8 cellular contexts compared by ENCODE assay signal in genomic region chr4:26858035-26858918, GRCh38. TPM values are rescaled to one million over a fixed set of nuclear protein-coding genes. Genes with fewer than 3 reads are reported as not detected.
DNase-seq lines count a peak whose midpoint lies in the region; ATAC-seq, FAIRE-seq and TF ChIP-seq lines count a peak whose summit lies in the region.

No MANE protein-coding gene starts in this region.

- WGBS in heart right ventricle, 2 donors, result 11 to 13% methylated on average over 17 of the region's 17 CpGs
- WGBS in HepG2 (ENCODE audit: low lambda C conversion rate), result 3% methylated on average over 17 of the region's 17 CpGs
- WGBS in tibial nerve, 2 donors, result 6 to 10% methylated on average over 17 of the region's 17 CpGs

- peak overlapping the region; percentile 92 for H3K4me3 Mint-ChIP-seq in activated naive CD8-positive, alpha-beta T cell treated with anti-CD3 and anti-CD28 coated beads, Interleukin-2, amount 50 U/mL, for 24 hours

- no peak for TF ChIP-seq EP300 in HepG2 (IDR thresholded peaks at IDR 0.05; ENCODE audit: low read depth in 2 of 2, low read length in 2 of 2)
- TF ChIP-seq EP300 in HepG2 (CRISPR knock-in tag; IDR thresholded peaks at IDR 0.05; ENCODE audit: borderline replicate concordance), result no peak
- TF ChIP-seq EP300 in tibial nerve (IDR thresholded peaks at IDR 0.05), result no peak

- H3K27me3 Mint-ChIP-seq in activated naive CD8-positive, alpha-beta T cell treated with anti-CD3 and anti-CD28 coated beads, Interleukin-2, amount 50 U/mL, for 24 hours, result no peaks in the 10 kb centered on the region

- H3K9ac ChIP-seq in HepG2 (ENCODE audit: insufficient read depth, low read depth, low read length), result peak overlapping the region; percentile 76

- TF ChIP-seq RAD21 in HepG2 (CRISPR knock-in tag; IDR thresholded peaks at IDR 0.05), result no peak

- peak; percentile 26 for FAIRE-seq in HepG2 (lab: Jason Lieb, UNC)

- H3K9me3 Mint-ChIP-seq in activated naive CD8-positive, alpha-beta T cell treated with anti-CD3 and anti-CD28 coated beads, Interleukin-2, amount 50 U/mL, for 24 hours, result no peaks in the 10 kb centered on the region

- peak overlapping the region; percentile 14 to 95 (median 88) for H3K27ac ChIP-seq in heart right ventricle
- peak overlapping the region; percentile 47 for H3K27ac ChIP-seq in HepG2 (ENCODE audit: extremely low read length, insufficient read depth, low read length)
- H3K27ac ChIP-seq in tibial nerve, result peak overlapping the region; percentile 74 to 91 (median 87)

- BruUV-seq in HepG2 (replicated peaks; lab: Mats Ljungman, UMichigan), result no TSS peak

- no peaks in the 10 kb centered on the region for H3K36me3 Mint-ChIP-seq in activated naive CD8-positive, alpha-beta T cell treated with anti-CD3 and anti-CD28 coated beads, Interleukin-2, amount 50 U/mL, for 24 hours (ENCODE audit: low read depth)

- CTCF ChIA-PET in HepG2 (lab: Yijun Ruan, JAX; ENCODE audit: low intra/inter-chr PET ratio, low total read pairs), result no interaction called here

- peaks cover 7 to 47% (median 38%) of the 10 kb centered on the region in 9 donors for H3K4me1 ChIP-seq in heart right ventricle
- H3K4me1 ChIP-seq in HepG2 (ENCODE audit: insufficient read depth, low read length), result peaks cover 33% of the 10 kb centered on the region
- peaks cover 0 to 39% (median 24%) of the 10 kb centered on the region in 4 donors for H3K4me1 ChIP-seq in tibial nerve

- H3K9me3 ChIP-seq in heart right ventricle (no peaks in the 10 kb centered on the region), HepG2 (ENCODE audit: low read length) (no peaks in the 10 kb centered on the region), tibial nerve (no peaks in the 10 kb centered on the region)

- ATAC-seq in heart right ventricle (no peak), Right ventricle myocardium inferior (no peak), HepG2 (no peak), HG03095 (IDR thresholded peaks at IDR 0.05; ENCODE audit: unreplicated experiment) (no peak)
- ATAC-seq in activated naive CD8-positive, alpha-beta T cell treated with anti-CD3 and anti-CD28 coated beads, Interleukin-2, amount 50 U/mL, for 24 hours, result no peak

- H3K4me1 Mint-ChIP-seq in activated naive CD8-positive, alpha-beta T cell treated with anti-CD3 and anti-CD28 coated beads, Interleukin-2, amount 50 U/mL, for 24 hours, result peaks cover 45% of the 10 kb centered on the region

- H3K36me3 ChIP-seq in heart right ventricle, result no peaks in the 10 kb centered on the region
- H3K36me3 ChIP-seq in HepG2 (replicated peaks in 1 of 2; ENCODE audit: control insufficient read depth in 1 of 2, insufficient read depth in 2 of 2, low read length in 2 of 2), result no peaks in the 10 kb centered on the region
- no peaks in the 10 kb centered on the region for H3K36me3 ChIP-seq in tibial nerve

- H4K20me1 ChIP-seq in HepG2 (ENCODE audit: insufficient read depth, low read length), result no peaks in the 10 kb centered on the region; the same call in 1 of the 2 replicates

- H3K4me2 ChIP-seq in HepG2 (ENCODE audit: low read depth, low read length), result peak overlapping the region; percentile 96

- H3K4me3 ChIP-seq in heart right ventricle (peak overlapping the region; percentile 52 to 92 (median 68)), HepG2 (replicated peaks in 1 of 3; ENCODE audit: insufficient read depth in 1 of 3, low read depth in 2 of 3, low read length in 3 of 3) (peak overlapping the region; percentile 72 to 78 (median 75)), tibial nerve (peak overlapping the region; percentile 64 to 87 (median 81))

- peak overlapping the region; percentile 15 for H2AFZ ChIP-seq in HepG2 (ENCODE audit: low read length)

- in situ Hi-C loops in HepG2 (cut with HindIII; ENCODE audit: extremely low pct_ligation_motif_present, low pct_unique_long_range_greater_than_20kb), result loop anchor here (5.0 kb wide), 1 partner anchor 36 kb away; no protein-coding TSS in a partner anchor

- H3K27me3 ChIP-seq in heart right ventricle, result no peaks in the 10 kb centered on the region
- H3K27me3 ChIP-seq in HepG2 (ENCODE audit: control insufficient read depth in 1 of 2, insufficient read depth in 2 of 2, low read length in 2 of 2), result no peaks in the 10 kb centered on the region; a peak in 1 of 5 replicates
- H3K27me3 ChIP-seq in tibial nerve, result no peaks in the 10 kb centered on the region

- H3K27ac Mint-ChIP-seq in activated naive CD8-positive, alpha-beta T cell treated with anti-CD3 and anti-CD28 coated beads, Interleukin-2, amount 50 U/mL, for 24 hours, result peak overlapping the region; percentile 87

- TF ChIP-seq POLR2A in HepG2 (IDR thresholded peaks at IDR 0.05; ENCODE audit: insufficient read depth in 1 of 2, low read depth in 2 of 2, low read length in 2 of 2) (no peak), tibial nerve (IDR thresholded peaks at IDR 0.05) (no peak)

- H3K79me2 ChIP-seq in HepG2 (ENCODE audit: insufficient read depth, low read length), result peaks cover 20% of the 10 kb centered on the region

- DNase-seq in heart right ventricle, result no peak
- no peak for DNase-seq in Right ventricle myocardium inferior (ENCODE audit: missing footprints)
- no peak for DNase-seq in activated naive CD8-positive, alpha-beta T cell treated with anti-CD3 and anti-CD28 coated beads, Interleukin-2, amount 50 U/mL, for 24 hours
- no peak for DNase-seq in HepG2 (ENCODE audit: low spot score)
- DNase-seq in tibial nerve (ENCODE audit: low spot score in 2 of 2), result no peak
- DNase-seq in NOMO-1 treated with DMSO at 0.1 percent for 48 hours (lab: John Stamatoyannopoulos, UW; ENCODE audit: unreplicated experiment), result no peak
- no peak for DNase-seq in head of caudate nucleus

- POLR2A ChIA-PET in HepG2 (lab: Yijun Ruan, JAX), result interaction anchor here (1.3 kb wide), 1 partner anchor 36 kb away, joined by 5 read pairs; no protein-coding TSS in a partner anchor

- TF ChIP-seq CTCF in heart right ventricle (IDR thresholded peaks at IDR 0.05) (no peak), HepG2 (CRISPR knock-in tag; IDR thresholded peaks at IDR 0.05) (no peak), tibial nerve (IDR thresholded peaks at IDR 0.05) (no peak)

- intact Hi-C loops in heart right ventricle (cut with DNase I), result loop anchor here in 1 of 10 donors (2.0 to 10.0 kb wide), 2 partner anchors 43 to 273 kb away; partner anchors contain the start of gene TBC1D19
- intact Hi-C loops in Right ventricle myocardium inferior (cut with DNase I), result loop anchor here (5.0 to 10.0 kb wide), 2 partner anchors 46 to 533 kb away; partner anchors contain the start of gene RBPJ
- intact Hi-C loops in HepG2 (cut with micrococcal nuclease; ENCODE audit: unreplicated experiment), result no loop called here
- intact Hi-C loops in head of caudate nucleus (cut with DNase I), result loop anchor here (5.0 kb wide), 1 partner anchor 149 kb away; no protein-coding TSS in a partner anchor

TF ChIP-seq in HepG2, 621 proteins besides CTCF, POLR2A, EP300 and RAD21 (continues in another document):
- TF ChIP-seq ZFX (CRISPR knock-in tag; IDR thresholded peaks at IDR 0.05; ENCODE audit: low read depth), result peak; percentile 7; the same call in 1 of the 2 replicates
- TF ChIP-seq ZBTB42 (CRISPR knock-in tag; IDR thresholded peaks at IDR 0.05), result 0 out of 2 replicates have a peak, but pooled peaks have one; percentile 12
- no peak for TF ChIP-seq ZNF746 (CRISPR knock-in tag; IDR thresholded peaks at IDR 0.05)
- TF ChIP-seq TP53 (CRISPR knock-in tag; conservative IDR thresholded peaks at IDR 0.05), result no peak

RNA-seq across cellular contexts. Expression of gene STIM2, which starts 2.4 kb away (rescaled TPM):
- total RNA-seq in heart right ventricle, result 10 to 100 TPM in 5 of 10 donors, 1 to 10 TPM in 5; 6.5 to 13.5 (median 9.6) TPM
- polyA plus RNA-seq in heart right ventricle, result 10 to 100 TPM in 1 of 2 donors, 1 to 10 TPM in 1; 5.2 to 11.0 TPM
- 9.2 TPM for total RNA-seq in Right ventricle myocardium inferior
- 8.2 and 19.3 TPM in 2 replicates for total RNA-seq in HepG2 (2016; rRNA removed; fragmentation: Illumina TruSeq; extraction: Trizol)
- 3.5 and 6.1 TPM in 2 replicates for total RNA-seq in HepG2 (2016; cell fraction: cytosol; rRNA removed; fragmentation: Illumina TruSeq; extraction: Trizol; ENCODE audit: low read depth)
- 9.9 and 21.5 TPM in 2 replicates for total RNA-seq in HepG2 (2016; cell fraction: insoluble cytoplasmic fraction; rRNA removed; fragmentation: Illumina TruSeq; extraction: Trizol)
- total RNA-seq in HepG2 (2016; cell fraction: membrane; rRNA removed; fragmentation: Illumina TruSeq; extraction: Trizol), result 6.0 and 6.1 TPM in 2 replicates
- 33.3 and 39.0 TPM in 2 replicates for total RNA-seq in HepG2 (2016; cell fraction: nucleus; rRNA removed; fragmentation: Illumina TruSeq; extraction: Trizol)
- 19.4 and 22.3 TPM in 2 replicates for polyA plus RNA-seq in HepG2 (2011; rRNA removed)
- polyA plus RNA-seq in HepG2 (2011; cell fraction: cytosol; rRNA removed), result 7.8 and 10.6 TPM in 2 replicates
- polyA plus RNA-seq in HepG2 (2011; cell fraction: nucleus; rRNA removed), result 48.3 and 53.9 TPM in 2 replicates
- 15.2 and 16.9 TPM in 2 replicates for polyA plus RNA-seq in HepG2 (2012)
- 2.1 and 3.3 TPM in 2 replicates for polyA plus RNA-seq in HepG2 (2016; cell fraction: cytosol; fragmentation: Illumina TruSeq; extraction: Trizol; ENCODE audit: low read depth)
- polyA plus RNA-seq in HepG2 (2016; cell fraction: insoluble cytoplasmic fraction; fragmentation: Illumina TruSeq; extraction: Trizol; ENCODE audit: low read depth), result 7.2 and 7.9 TPM in 2 replicates
- 3.2 and 4.3 TPM in 2 replicates for polyA plus RNA-seq in HepG2 (2016; cell fraction: membrane; fragmentation: Illumina TruSeq; extraction: Trizol; ENCODE audit: low read depth)
- polyA plus RNA-seq in HepG2 (2016; cell fraction: nucleus; fragmentation: Illumina TruSeq; extraction: Trizol; ENCODE audit: insufficient read depth, low read depth), result 47.5 and 50.9 TPM in 2 replicates
- polyA minus RNA-seq in HepG2 (2011; rRNA and poly(A)+ RNA removed; ENCODE audit: low replicate concordance), result 26.2 and 31.6 TPM in 2 replicates
- polyA minus RNA-seq in HepG2 (2011; cell fraction: cytosol; rRNA and poly(A)+ RNA removed), result 6.8 and 8.5 TPM in 2 replicates
- polyA minus RNA-seq in HepG2 (2011; cell fraction: nucleus; rRNA and poly(A)+ RNA removed), result 42.7 and 42.8 TPM in 2 replicates
- 10 to 100 TPM; 20.1 to 26.2 (median 21.8) TPM for total RNA-seq in tibial nerve
